7 cellular contexts compared by ENCODE assay signal in genomic region chr6:34560366-34561226, GRCh38. TPM values are rescaled to one million over a fixed set of nuclear protein-coding genes. Genes with fewer than 3 reads are reported as not detected.
DNase-seq lines count a peak whose midpoint lies in the region; ATAC-seq and TF ChIP-seq lines count a peak whose summit lies in the region.

No MANE protein-coding gene starts in this region.

- H3K27me3 Mint-ChIP-seq in progenitor cell of endocrine pancreas = peaks cover 34% of the 10 kb centered on the region

- peaks cover 28% of the 10 kb centered on the region for H3K4me1 Mint-ChIP-seq in progenitor cell of endocrine pancreas (ENCODE audit: low read depth)

- no peak for TF ChIP-seq CTCF in progenitor cell of endocrine pancreas (IDR thresholded peaks at IDR 0.05; ENCODE audit: unreplicated experiment)

- peak; percentile 49 for DNase-seq in ELR (ENCODE audit: low read depth)
- DNase-seq in NCI-H510A treated with DMSO at 0.1 percent for 48 hours (lab: John Stamatoyannopoulos, UW) = peak; percentile 77
- peak; percentile 80 to 90 for DNase-seq in erythroblast (lab: John Stamatoyannopoulos, UW)
- no peak for DNase-seq in progenitor cell of endocrine pancreas (ENCODE audit: low spot score, unreplicated experiment)

- no peaks in the 10 kb centered on the region for H3K9me3 Mint-ChIP-seq in progenitor cell of endocrine pancreas (ENCODE audit: low read depth)

- no peak for TF ChIP-seq POLR2A in erythroblast (IDR thresholded peaks at IDR 0.05; ENCODE audit: low read length)

- H3K4me3 Mint-ChIP-seq in progenitor cell of endocrine pancreas (ENCODE audit: low read depth) = peak overlapping the region; percentile 46

- no peaks in the 10 kb centered on the region for H3K36me3 Mint-ChIP-seq in progenitor cell of endocrine pancreas (ENCODE audit: insufficient read depth)

- H3K27ac Mint-ChIP-seq in progenitor cell of endocrine pancreas = peak overlapping the region; percentile 5

- no peak for ATAC-seq in GM19452 (IDR thresholded peaks at IDR 0.05; ENCODE audit: unreplicated experiment)
- ATAC-seq in GM21737 (IDR thresholded peaks at IDR 0.05; ENCODE audit: unreplicated experiment) = no peak
- no peak for ATAC-seq in GM18868 (IDR thresholded peaks at IDR 0.05; ENCODE audit: unreplicated experiment)

RNA-seq across cellular contexts. Expression of gene SPDEF, which starts 4.5 kb away (rescaled TPM):
- total RNA-seq in progenitor cell of endocrine pancreas = 0.62 and 0.65 TPM in 2 replicates
